11 cellular contexts compared by ENCODE assay signal in the genomic region with DNA sequence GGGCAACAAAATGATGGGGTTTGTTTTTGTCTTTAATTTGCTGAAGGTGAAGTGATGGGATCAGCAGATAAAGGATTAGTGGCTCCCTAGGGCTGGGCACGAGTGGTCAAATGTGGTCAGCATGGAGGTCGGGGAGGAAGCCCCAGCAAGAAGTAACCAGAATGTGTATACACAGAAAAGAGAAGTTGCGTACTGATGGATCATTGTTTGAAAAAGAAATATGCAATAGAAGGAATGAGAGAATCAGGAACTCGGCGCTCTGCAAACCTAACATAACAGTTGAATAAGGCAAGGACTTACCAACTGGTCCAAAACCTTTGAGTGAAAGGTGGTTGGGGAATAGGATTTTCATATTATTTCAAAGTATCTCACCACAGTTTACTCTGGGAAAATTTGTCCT. TPM values are rescaled to one million over a fixed set of nuclear protein-coding genes. Genes with fewer than 3 reads are reported as not detected.
DNase-seq lines count a peak whose midpoint lies in the region; ATAC-seq and TF ChIP-seq lines count a peak whose summit lies in the region.
"Had no signal": no experiment of that assay in that cellular context is flagged by ENCODE, and none has a peak within 500 bp of the region (broad histone marks: within the 10 kb centered on the region; RNA-seq: fewer than 3 reads in every experiment).

No MANE protein-coding gene starts in this region.

- CTCF ChIA-PET in Caco-2 (lab: Charles Lee) = no interaction called here
- CTCF ChIA-PET in activated CD8-positive, alpha-beta T cell treated with anti-CD3 and anti-CD28 coated beads, Interleukin-2, amount 10 ng/mL, durations not matched to agents 7 days and 5 days (lab: Charles Lee) = interaction anchor here (1.5 to 2.9 kb wide), 2 partner anchors 18 to 24 kb away, joined by 3 to 17 read pairs; no protein-coding TSS in a partner anchor

- no peaks in the 10 kb centered on the region for H3K4me1 ChIP-seq in Caco-2

- H3K9me3 Mint-ChIP-seq in Caco-2 (ENCODE audit: unreplicated experiment) (no peaks in the 10 kb centered on the region), mesothelial cell of epicardium (no peaks in the 10 kb centered on the region)
- no peaks in the 10 kb centered on the region for H3K9me3 Mint-ChIP-seq in activated CD8-positive, alpha-beta T cell treated with anti-CD3 and anti-CD28 coated beads, Interleukin-2, amount 10 ng/mL, durations not matched to agents 7 days and 5 days (ENCODE audit: insufficient read depth)

- H3K4me1 Mint-ChIP-seq in Caco-2 (ENCODE audit: low read depth, unreplicated experiment) (peaks cover 7% of the 10 kb centered on the region), mesothelial cell of epicardium (peaks cover 11% of the 10 kb centered on the region)
- H3K4me1 Mint-ChIP-seq in activated CD8-positive, alpha-beta T cell treated with anti-CD3 and anti-CD28 coated beads, Interleukin-2, amount 10 ng/mL, durations not matched to agents 7 days and 5 days (ENCODE audit: low read depth) = peaks cover 48% of the 10 kb centered on the region

- no peaks in the 10 kb centered on the region for H3K36me3 ChIP-seq in Caco-2 (ENCODE audit: control insufficient read depth, insufficient read depth, low read length)
- H3K36me3 ChIP-seq: esophagus squamous epithelium, ovary, SJSA1 had no signal

- H3K4me3 Mint-ChIP-seq in Caco-2 (ENCODE audit: unreplicated experiment) (peak overlapping the region; percentile 74), mesothelial cell of epicardium (peak overlapping the region; percentile 55)
- H3K4me3 Mint-ChIP-seq in activated CD8-positive, alpha-beta T cell treated with anti-CD3 and anti-CD28 coated beads, Interleukin-2, amount 10 ng/mL, durations not matched to agents 7 days and 5 days = peak overlapping the region; percentile 83

- no peak for TF ChIP-seq CTCF in Caco-2 (IDR thresholded peaks at IDR 0.05; ENCODE audit: insufficient read depth in 1 of 2, low read depth in 1 of 2, low read length in 1 of 2, severe bottlenecking in 1 of 2, unreplicated experiment in 1 of 2)
- TF ChIP-seq CTCF in mesothelial cell of epicardium (IDR thresholded peaks at IDR 0.05; ENCODE audit: unreplicated experiment) = no peak

- intact Hi-C loops in Caco-2 (cut with micrococcal nuclease; ENCODE audit: unreplicated experiment) = no loop called here
- intact Hi-C loops in posterior cingulate gyrus (cut with DNase I) = loop anchor here (5.0 kb wide), 1 partner anchor 131 kb away; a partner anchor contains a TSS

- ATAC-seq in activated CD8-positive, alpha-beta T cell treated with anti-CD3 and anti-CD28 coated beads, Interleukin-2, amount 10 ng/mL, durations not matched to agents 7 days and 5 days = no peak
- no peak for ATAC-seq in HG03378 (IDR thresholded peaks at IDR 0.05; ENCODE audit: unreplicated experiment)

- H3K27me3 Mint-ChIP-seq in Caco-2 (ENCODE audit: insufficient read depth, unreplicated experiment) (peaks cover 32% of the 10 kb centered on the region), mesothelial cell of epicardium (ENCODE audit: low read depth) (peaks cover 59% of the 10 kb centered on the region)
- H3K27me3 Mint-ChIP-seq in activated CD8-positive, alpha-beta T cell treated with anti-CD3 and anti-CD28 coated beads, Interleukin-2, amount 10 ng/mL, durations not matched to agents 7 days and 5 days (ENCODE audit: low read depth) = peaks cover 23% of the 10 kb centered on the region

- H3K27ac Mint-ChIP-seq in Caco-2 (ENCODE audit: unreplicated experiment) (no peak overlapping the region), mesothelial cell of epicardium (no peak overlapping the region)
- H3K27ac Mint-ChIP-seq in activated CD8-positive, alpha-beta T cell treated with anti-CD3 and anti-CD28 coated beads, Interleukin-2, amount 10 ng/mL, durations not matched to agents 7 days and 5 days = no peak overlapping the region

- POLR2A ChIA-PET in Caco-2 (lab: Charles Lee) = no interaction called here
- POLR2A ChIA-PET in activated CD8-positive, alpha-beta T cell treated with anti-CD3 and anti-CD28 coated beads, Interleukin-2, amount 10 ng/mL, durations not matched to agents 7 days and 5 days (lab: Charles Lee) = interaction anchor here (1.0 kb wide), 1 partner anchor 15 kb away, joined by 3 read pairs; a partner anchor contains a TSS

- no peak overlapping the region for H3K4me3 ChIP-seq in Caco-2 (ENCODE audit: low read depth, low read length)
- H3K4me3 ChIP-seq: SJSA1 had no signal

- BruUV-seq in Caco-2 (replicated peaks; lab: Mats Ljungman, UMichigan) = no TSS peak

- H3K27me3 ChIP-seq in Caco-2 (replicated peaks; ENCODE audit: control insufficient read depth, insufficient read depth, low read length) = no peaks in the 10 kb centered on the region; the same call in 1 of the 2 replicates
- H3K27me3 ChIP-seq: esophagus squamous epithelium, ovary had no signal

- H3K36me3 Mint-ChIP-seq in Caco-2 (ENCODE audit: insufficient read depth, unreplicated experiment) = no peaks in the 10 kb centered on the region
- peaks cover 14% of the 10 kb centered on the region for H3K36me3 Mint-ChIP-seq in activated CD8-positive, alpha-beta T cell treated with anti-CD3 and anti-CD28 coated beads, Interleukin-2, amount 10 ng/mL, durations not matched to agents 7 days and 5 days (ENCODE audit: low read depth)
- H3K36me3 Mint-ChIP-seq in mesothelial cell of epicardium = no peaks in the 10 kb centered on the region

- peak; percentile 29 for DNase-seq in Ammon's horn (ENCODE audit: low spot score)
- DNase-seq in Caco-2 = no peak
- no peak for DNase-seq in activated CD8-positive, alpha-beta T cell treated with anti-CD3 and anti-CD28 coated beads, Interleukin-2, amount 10 ng/mL, durations not matched to agents 7 days and 5 days
- DNase-seq in mesothelial cell of epicardium (ENCODE audit: low spot score in 2 of 2, unreplicated experiment in 2 of 2) = no peak
- DNase-seq in stimulated activated CD4-positive, alpha-beta T cell treated with anti-CD3 and anti-CD28 coated beads, Interleukin-12 subunit alpha, Interleukin-12 subunit beta, amount 100 ng/mL, for 4 hours = no peak
- no peak for DNase-seq in posterior cingulate gyrus
- DNase-seq in AG08396 (ENCODE audit: low spot score) = no peak
- DNase-seq: esophagus squamous epithelium, ovary had no signal

- H3K9me3 ChIP-seq in Caco-2 = no peaks in the 10 kb centered on the region
- H3K9me3 ChIP-seq: esophagus squamous epithelium, ovary, SJSA1 had no signal

RNA-seq across cellular contexts. Expression of a gene that starts 1.5 kb away (rescaled TPM):
- 0.23 and 0.52 TPM in 2 replicates for total RNA-seq in Caco-2 (2022)
- 10 to 100 TPM; 12.0 to 12.5 TPM for total RNA-seq in activated CD8-positive, alpha-beta T cell treated with anti-CD3 and anti-CD28 coated beads, Interleukin-2, amount 10 ng/mL, durations not matched to agents 7 days and 5 days
- total RNA-seq in mesothelial cell of epicardium = 9.0 to 10.4 TPM (median 10.0 TPM) in 3 replicates

RNA-seq across cellular contexts. Expression of a gene that starts 15.5 kb away (rescaled TPM):
- total RNA-seq in Caco-2 (2022) (0.29 and 0.63 TPM in 2 replicates), mesothelial cell of epicardium (1.8 to 2.1 TPM (median 1.9 TPM) in 3 replicates)
- 10 to 100 TPM; 20.6 to 21.9 TPM for total RNA-seq in activated CD8-positive, alpha-beta T cell treated with anti-CD3 and anti-CD28 coated beads, Interleukin-2, amount 10 ng/mL, durations not matched to agents 7 days and 5 days
